27 cellular contexts compared by ENCODE assay signal in genomic region chr5:122490718-122491117, GRCh38.
"Had no signal": no experiment of that assay in that cellular context is flagged by ENCODE, and none has a peak within 500 bp of the region (broad histone marks: within the 10 kb centered on the region; RNA-seq: fewer than 3 reads in every experiment).

No MANE protein-coding gene starts in this region.

- H3K27me3 Mint-ChIP-seq: stimulated activated naive CD8-positive, alpha-beta T cell treated with anti-CD3 and anti-CD28 coated beads, Interleukin-15, amount 100 ng/mL, for 72 hours; type B pancreatic cell had no signal

- H3K4me1 Mint-ChIP-seq: stimulated activated effector memory CD8-positive, alpha-beta T cell treated with anti-CD3 and anti-CD28 coated beads, Interleukin-12 subunit alpha, Interleukin-12 subunit beta, amount 100 ng/mL, for 72 hours; stimulated activated memory B cell treated with anti-CD40 and anti-IgM and Interleukin-4, amounts not matched to agents 10 μg/mL and 1 μg/mL and 100 μg/mL, for 72 hours; stimulated activated naive CD8-positive, alpha-beta T cell treated with anti-CD3 and anti-CD28 coated beads, Interleukin-15, amount 100 ng/mL, for 72 hours had no signal

- H3K4me1 ChIP-seq: testis, thyroid gland, tibial artery, tibial nerve, upper lobe of left lung, upper lobe of right lung, uterus, vagina had no signal

- H3K27ac ChIP-seq: stomach, suprapubic skin, testis, thoracic aorta, thyroid gland, tibial artery, tibial nerve, transverse colon, upper lobe of left lung, upper lobe of right lung, uterus, vagina had no signal

- H3K4me3 Mint-ChIP-seq: stimulated activated effector memory CD8-positive, alpha-beta T cell treated with anti-CD3 and anti-CD28 coated beads, Interleukin-12 subunit alpha, Interleukin-12 subunit beta, amount 100 ng/mL, for 72 hours; stimulated activated memory B cell treated with anti-CD40 and anti-IgM and Interleukin-4, amounts not matched to agents 10 μg/mL and 1 μg/mL and 100 μg/mL, for 72 hours; stimulated activated naive B cell treated with anti-CD40 and anti-IgM and Interleukin-4, amounts not matched to agents 10 μg/mL and 1 μg/mL and 100 μg/mL, for 72 hours; stimulated activated naive CD8-positive, alpha-beta T cell treated with anti-CD3 and anti-CD28 coated beads, Interleukin-15, amount 100 ng/mL, for 72 hours; stimulated activated naive CD8-positive, alpha-beta T cell treated with anti-CD3 and anti-CD28 coated beads, Interleukin-15, Interleukin-2, amounts not matched to agents 100 ng/mL and 50 ng/mL, for 24 hours; type B pancreatic cell had no signal

- H3K27me3 ChIP-seq: stomach, suprapubic skin, testis, thyroid gland, tibial artery, tibial nerve, transverse colon, upper lobe of left lung, upper lobe of right lung, uterus, vagina had no signal

- DNase-seq: stimulated activated CD4-positive, alpha-beta T cell treated with anti-CD3 and anti-CD28 coated beads, Interleukin-2, amount 100 ng/mL, for 48 hours; stimulated activated CD4-positive, alpha-beta T cell treated with anti-CD3 and anti-CD28 coated beads, Interleukin-4, amount 100 ng/mL, for 1 hour; stimulated activated CD4-positive, alpha-beta T cell treated with anti-CD3 and anti-CD28 coated beads, Interleukin-4, amount 100 ng/mL, for 24 hours; stimulated activated CD4-positive, alpha-beta T cell treated with anti-CD3 and anti-CD28 coated beads, Interleukin-4, amount 100 ng/mL, for 4 hours; stimulated activated CD8-positive, alpha-beta memory T cell treated with anti-CD3 and anti-CD28 coated beads, Interleukin-4, amount 100 ng/mL, for 48 hours; stimulated activated naive B cell treated with anti-CD40 and anti-IgM and Interleukin-4, amounts not matched to agents 10 μg/mL and 1 μg/mL and 100 μg/mL, for 72 hours; stimulated activated naive CD4-positive, alpha-beta T cell; stimulated activated naive CD4-positive, alpha-beta T cell treated with Interleukin-2 at 50 U/mL for 16 hours; stimulated activated naive CD8-positive, alpha-beta T cell treated with anti-CD3 and anti-CD28 coated beads, Interleukin-15, amount 100 ng/mL, for 72 hours; stimulated activated naive CD8-positive, alpha-beta T cell treated with anti-CD3 and anti-CD28 coated beads, Interleukin-15, Interleukin-2, amounts not matched to agents 100 U/mL and 50 U/mL, for 24 hours; stomach; substantia nigra; testis; thyroid gland; tibial artery; transverse colon; upper lobe of left lung; upper lobe of right lung; uterus had no signal

- H3K36me3 Mint-ChIP-seq: stimulated activated effector memory CD8-positive, alpha-beta T cell treated with anti-CD3 and anti-CD28 coated beads, Interleukin-12 subunit alpha, Interleukin-12 subunit beta, amount 100 ng/mL, for 72 hours; stimulated activated memory B cell treated with anti-CD40 and anti-IgM and Interleukin-4, amounts not matched to agents 10 μg/mL and 1 μg/mL and 100 μg/mL, for 72 hours had no signal

- H3K4me3 ChIP-seq: stomach, suprapubic skin, testis, thoracic aorta, thyroid gland, tibial artery, tibial nerve, transverse colon, upper lobe of left lung, upper lobe of right lung, uterus, vagina had no signal

- H3K9me3 ChIP-seq: stomach, suprapubic skin, testis, thoracic aorta, thyroid gland, tibial artery, tibial nerve, transverse colon, upper lobe of left lung, upper lobe of right lung, uterus, vagina had no signal

- ATAC-seq: stimulated activated effector memory CD8-positive, alpha-beta T cell treated with anti-CD3 and anti-CD28 coated beads, Interleukin-12 subunit alpha, Interleukin-12 subunit beta, amount 100 ng/mL, for 72 hours; stimulated activated memory B cell treated with anti-CD40 and anti-IgM and Interleukin-4, amounts not matched to agents 10 μg/mL and 1 μg/mL and 100 μg/mL, for 72 hours; stimulated activated naive B cell treated with anti-CD40 and anti-IgM and Interleukin-4, amounts not matched to agents 10 μg/mL and 1 μg/mL and 100 μg/mL, for 72 hours; stimulated activated naive CD8-positive, alpha-beta T cell treated with anti-CD3 and anti-CD28 coated beads, Interleukin-15, amount 100 ng/mL, for 72 hours; stimulated activated naive CD8-positive, alpha-beta T cell treated with anti-CD3 and anti-CD28 coated beads, Interleukin-15, Interleukin-2, amounts not matched to agents 100 U/mL and 50 U/mL, for 24 hours; upper lobe of right lung had no signal

- H3K27ac Mint-ChIP-seq: stimulated activated effector memory CD8-positive, alpha-beta T cell treated with anti-CD3 and anti-CD28 coated beads, Interleukin-12 subunit alpha, Interleukin-12 subunit beta, amount 100 ng/mL, for 72 hours; stimulated activated memory B cell treated with anti-CD40 and anti-IgM and Interleukin-4, amounts not matched to agents 10 μg/mL and 1 μg/mL and 100 μg/mL, for 72 hours; stimulated activated naive B cell treated with anti-CD40 and anti-IgM and Interleukin-4, amounts not matched to agents 10 μg/mL and 1 μg/mL and 100 μg/mL, for 72 hours; stimulated activated naive CD8-positive, alpha-beta T cell treated with anti-CD3 and anti-CD28 coated beads, Interleukin-15, amount 100 ng/mL, for 72 hours; stimulated activated naive CD8-positive, alpha-beta T cell treated with anti-CD3 and anti-CD28 coated beads, Interleukin-15, Interleukin-2, amounts not matched to agents 100 ng/mL and 50 ng/mL, for 24 hours; type B pancreatic cell had no signal

- H3K36me3 ChIP-seq: stomach, suprapubic skin, thoracic aorta, thyroid gland, tibial artery, tibial nerve, transverse colon, upper lobe of left lung, upper lobe of right lung, uterus, vagina had no signal
